Comparison of ENCODE assay signal across 20 cellular contexts in genomic region chr3:52544937-52545336, GRCh38. TPM values are rescaled to one million over a fixed set of nuclear protein-coding genes. Genes with fewer than 3 reads are reported as not detected.
DNase-seq lines count a peak whose midpoint lies in the region; ATAC-seq and TF ChIP-seq lines count a peak whose summit lies in the region.
"Had no signal": no experiment of that assay in that cellular context is flagged by ENCODE, and none has a peak within 500 bp of the region (broad histone marks: within the 10 kb centered on the region; RNA-seq: fewer than 3 reads in every experiment).

No MANE protein-coding gene starts in this region.

- H4K8ac ChIP-seq in H9 (replicated peaks; ENCODE audit: insufficient read length, low read depth, low read length): no peak overlapping the region

- no peak overlapping the region for H3K4me3 ChIP-seq in CD4-positive, CD25-positive, alpha-beta regulatory T cell (ENCODE audit: low read depth, low read length)
- H3K4me3 ChIP-seq: spleen, stomach had no signal

- H3K79me1 ChIP-seq in H9 (ENCODE audit: insufficient read depth, low read depth, low read length, poor library complexity, severe bottlenecking): no peaks in the 10 kb centered on the region

- no peak overlapping the region for H4K5ac ChIP-seq in H9 (ENCODE audit: insufficient read length, low read depth, low read length)

- no peak overlapping the region for H3K56ac ChIP-seq in H9 (ENCODE audit: insufficient read length, low read depth, low read length)

- no peak for ATAC-seq in CD4-positive, CD25-positive, alpha-beta regulatory T cell (ENCODE audit: low read depth in 2 of 2)
- no peak for ATAC-seq in activated naive CD8-positive, alpha-beta T cell treated with anti-CD3 and anti-CD28 coated beads, Interleukin-2, amount 10 ng/mL, durations not matched to agents 7 days and 5 days (ENCODE audit: low read depth)
- ATAC-seq: T-cell had no signal

- no peaks in the 10 kb centered on the region for H4K20me1 ChIP-seq in H9 (ENCODE audit: control insufficient read depth, insufficient read depth, insufficient read length)

- H3K27me3 ChIP-seq in CD4-positive, CD25-positive, alpha-beta regulatory T cell (ENCODE audit: control insufficient read depth, insufficient read depth, low read length): no peaks in the 10 kb centered on the region
- H3K27me3 ChIP-seq in H9 (ENCODE audit: insufficient read depth, low read length): no peaks in the 10 kb centered on the region
- H3K27me3 ChIP-seq: spleen, stomach had no signal

- H3K4me3 Mint-ChIP-seq in CD4-positive, CD25-positive, alpha-beta regulatory T cell: no peak overlapping the region
- H3K4me3 Mint-ChIP-seq in activated naive CD8-positive, alpha-beta T cell treated with anti-CD3 and anti-CD28 coated beads, Interleukin-2, amount 10 ng/mL, durations not matched to agents 7 days and 5 days: no peak overlapping the region
- no peak overlapping the region for H3K4me3 Mint-ChIP-seq in T-helper 2 cell treated with Interferon-gamma antibody and Interleukin-4, amounts not matched to agents 5 μg/mL and 100 μg/mL, for 36 hours
- no peak overlapping the region for H3K4me3 Mint-ChIP-seq in H9
- H3K4me3 Mint-ChIP-seq: dendritic cell treated with granulocyte-macrophage colony-stimulating factor and Interleukin-4, amounts not matched to agents 40 ng/mL and 50 ng/mL, for 4 days; T-cell had no signal

- H2AK5ac ChIP-seq in H9 (ENCODE audit: insufficient read length, low read length): no peak overlapping the region

- peaks cover 50% of the 10 kb centered on the region for H3K36me3 ChIP-seq in CD4-positive, CD25-positive, alpha-beta regulatory T cell (ENCODE audit: control insufficient read depth, insufficient read depth, low read length)

- H2BK15ac ChIP-seq in H9 (ENCODE audit: low read depth, low read length): no peak overlapping the region

- H3K4me1 ChIP-seq in CD4-positive, CD25-positive, alpha-beta regulatory T cell (ENCODE audit: control insufficient read depth, insufficient read depth, low read length, poor library complexity, severe bottlenecking): no peaks in the 10 kb centered on the region
- H3K4me1 ChIP-seq in H9 (ENCODE audit: insufficient read depth, low read length): no peaks in the 10 kb centered on the region

- no peak overlapping the region for H3K14ac ChIP-seq in H9 (ENCODE audit: insufficient read depth, low read length)

- H3K27ac Mint-ChIP-seq in CD4-positive, CD25-positive, alpha-beta regulatory T cell: peak overlapping the region in 2 of 3 donors; percentile 33 to 68
- peak overlapping the region; percentile 60 for H3K27ac Mint-ChIP-seq in activated naive CD8-positive, alpha-beta T cell treated with anti-CD3 and anti-CD28 coated beads, Interleukin-2, amount 10 ng/mL, durations not matched to agents 7 days and 5 days
- H3K27ac Mint-ChIP-seq in T-helper 2 cell treated with Interferon-gamma antibody and Interleukin-4, amounts not matched to agents 5 μg/mL and 100 μg/mL, for 36 hours: no peak overlapping the region
- peak overlapping the region in 1 of 3 experiments; percentile 79; a peak in 2 of 7 replicates for H3K27ac Mint-ChIP-seq in H9
- H3K27ac Mint-ChIP-seq: dendritic cell treated with granulocyte-macrophage colony-stimulating factor and Interleukin-4, amounts not matched to agents 40 ng/mL and 50 ng/mL, for 4 days had no signal

- H3K27me3 Mint-ChIP-seq in CD4-positive, CD25-positive, alpha-beta regulatory T cell: no peaks in the 10 kb centered on the region
- no peaks in the 10 kb centered on the region for H3K27me3 Mint-ChIP-seq in activated naive CD8-positive, alpha-beta T cell treated with anti-CD3 and anti-CD28 coated beads, Interleukin-2, amount 10 ng/mL, durations not matched to agents 7 days and 5 days
- no peaks in the 10 kb centered on the region for H3K27me3 Mint-ChIP-seq in T-helper 2 cell treated with Interferon-gamma antibody and Interleukin-4, amounts not matched to agents 5 μg/mL and 100 μg/mL, for 36 hours (ENCODE audit: low read depth)
- no peaks in the 10 kb centered on the region for H3K27me3 Mint-ChIP-seq in H9 (ENCODE audit: low read depth)
- H3K27me3 Mint-ChIP-seq: dendritic cell treated with granulocyte-macrophage colony-stimulating factor and Interleukin-4, amounts not matched to agents 40 ng/mL and 50 ng/mL, for 4 days; T-cell had no signal

- WGBS in H9 (ENCODE audit: extremely low coverage, insufficient read length, low lambda C conversion rate): no CpG with 5 or more reads among the region's 4 CpGs

- DNase-seq in DMS 273 (lab: John Stamatoyannopoulos, UW; ENCODE audit: unreplicated experiment) (peak; percentile 21), DMS 273 treated with DMSO at 0.1 percent for 48 hours (lab: John Stamatoyannopoulos, UW) (no peak), myocyte (ENCODE audit: low read depth) (peak; percentile 61), NCI-H510A (lab: John Stamatoyannopoulos, UW) (no peak), H9 (no peak)
- DNase-seq in CD4-positive, CD25-positive, alpha-beta regulatory T cell: no peak
- DNase-seq in activated naive CD8-positive, alpha-beta T cell treated with anti-CD3 and anti-CD28 coated beads, Interleukin-2, amount 10 ng/mL, durations not matched to agents 7 days and 5 days: no peak
- DNase-seq in T-helper 2 cell treated with Interferon-gamma antibody and Interleukin-4, amounts not matched to agents 5 μg/mL and 100 μg/mL, for 36 hours (ENCODE audit: low spot score): no peak
- DNase-seq: activated effector memory CD4-positive, alpha-beta T cell treated with anti-CD3 and anti-CD28 coated beads, Interleukin-2, amount 50 U/mL, for 16 hours; amniotic stem cell; DMS79 treated with DMSO at 0.1 percent for 48 hours; KBM-7; NCI-H1694 treated with DMSO at 0.1 percent for 48 hours; retina; spleen; stimulated activated CD4-positive, alpha-beta T cell treated with anti-CD3 and anti-CD28 coated beads, Interleukin-4, amount 100 ng/mL, for 24 hours; stomach; T-cell; trophoblast cell had no signal

- no peak overlapping the region for H3K4ac ChIP-seq in H9 (ENCODE audit: low read depth, low read length)

- H2BK120ac ChIP-seq in H9 (ENCODE audit: low read depth, low read length, poor library complexity, severe bottlenecking): no peak overlapping the region

- TF ChIP-seq CTCF in H9 (conservative IDR thresholded peaks at IDR 0.05): no peak

- H3K4me2 ChIP-seq in H9 (ENCODE audit: insufficient read depth, insufficient read length, low read length): no peak overlapping the region

- H3K79me2 ChIP-seq in H9 (ENCODE audit: insufficient read depth, low read length): no peaks in the 10 kb centered on the region

- H3K23me2 ChIP-seq in H9 (ENCODE audit: insufficient read length, low read depth, low read length, poor library complexity, severe bottlenecking): no peaks in the 10 kb centered on the region

- no peak overlapping the region for H2AFZ ChIP-seq in H9 (ENCODE audit: low read length)

- POLR2A ChIA-PET in activated naive CD8-positive, alpha-beta T cell treated with anti-CD3 and anti-CD28 coated beads, Interleukin-2, amount 10 ng/mL, durations not matched to agents 7 days and 5 days (lab: Charles Lee): no interaction called here

- H3K27ac ChIP-seq in CD4-positive, CD25-positive, alpha-beta regulatory T cell (ENCODE audit: insufficient read depth, low read length, poor library complexity, severe bottlenecking): no peak overlapping the region
- no peak overlapping the region for H3K27ac ChIP-seq in H9 (ENCODE audit: insufficient read length, low read depth, low read length)
- H3K27ac ChIP-seq: spleen, stomach had no signal

- peaks cover 4 to 27% (median 16%) of the 10 kb centered on the region in 4 donors for H3K4me1 Mint-ChIP-seq in CD4-positive, CD25-positive, alpha-beta regulatory T cell
- H3K4me1 Mint-ChIP-seq in activated naive CD8-positive, alpha-beta T cell treated with anti-CD3 and anti-CD28 coated beads, Interleukin-2, amount 10 ng/mL, durations not matched to agents 7 days and 5 days: peaks cover 6% of the 10 kb centered on the region
- H3K4me1 Mint-ChIP-seq in T-helper 2 cell treated with Interferon-gamma antibody and Interleukin-4, amounts not matched to agents 5 μg/mL and 100 μg/mL, for 36 hours (ENCODE audit: low read depth): peaks cover 16% of the 10 kb centered on the region
- peaks cover 0 to 6% of the 10 kb centered on the region in 2 experiments; a peak in 1 of 4 replicates for H3K4me1 Mint-ChIP-seq in H9

- H3K23ac ChIP-seq in H9 (ENCODE audit: insufficient read length, low read depth, low read length): no peak overlapping the region

- H3K18ac ChIP-seq in H9 (ENCODE audit: insufficient read length, low read depth, low read length): no peak overlapping the region

- H3T11ph ChIP-seq in H9 (ENCODE audit: low read length): no peak overlapping the region

- H2BK5ac ChIP-seq in H9 (ENCODE audit: insufficient read length, low read length): no peak overlapping the region

- peaks cover 17% of the 10 kb centered on the region for H3K36me3 Mint-ChIP-seq in CD4-positive, CD25-positive, alpha-beta regulatory T cell
- peaks cover 7% of the 10 kb centered on the region for H3K36me3 Mint-ChIP-seq in activated naive CD8-positive, alpha-beta T cell treated with anti-CD3 and anti-CD28 coated beads, Interleukin-2, amount 10 ng/mL, durations not matched to agents 7 days and 5 days
- peaks cover 23% of the 10 kb centered on the region for H3K36me3 Mint-ChIP-seq in T-helper 2 cell treated with Interferon-gamma antibody and Interleukin-4, amounts not matched to agents 5 μg/mL and 100 μg/mL, for 36 hours (ENCODE audit: low read depth)
- H3K36me3 Mint-ChIP-seq in H9 (ENCODE audit: insufficient read depth in 1 of 3, low read depth in 3 of 3): peaks cover 9 to 50% (median 22%) of the 10 kb centered on the region in 3 experiments; a peak in 6 of 7 replicates

- no peak overlapping the region for H4K91ac ChIP-seq in H9 (ENCODE audit: insufficient read length, low read depth, low read length)

- H3K9me3 Mint-ChIP-seq in CD4-positive, CD25-positive, alpha-beta regulatory T cell: no peaks in the 10 kb centered on the region
- H3K9me3 Mint-ChIP-seq in activated naive CD8-positive, alpha-beta T cell treated with anti-CD3 and anti-CD28 coated beads, Interleukin-2, amount 10 ng/mL, durations not matched to agents 7 days and 5 days: no peaks in the 10 kb centered on the region
- H3K9me3 Mint-ChIP-seq in T-helper 2 cell treated with Interferon-gamma antibody and Interleukin-4, amounts not matched to agents 5 μg/mL and 100 μg/mL, for 36 hours: no peaks in the 10 kb centered on the region
- H3K9me3 Mint-ChIP-seq in H9: no peaks in the 10 kb centered on the region
- H3K9me3 Mint-ChIP-seq: dendritic cell treated with granulocyte-macrophage colony-stimulating factor and Interleukin-4, amounts not matched to agents 40 ng/mL and 50 ng/mL, for 4 days; T-cell had no signal

- H2BK20ac ChIP-seq in H9 (ENCODE audit: low read depth, low read length, poor library complexity, severe bottlenecking): no peak overlapping the region

- H3K9me3 ChIP-seq in CD4-positive, CD25-positive, alpha-beta regulatory T cell (ENCODE audit: control insufficient read depth in 2 of 2, low read length in 2 of 2): no peaks in the 10 kb centered on the region
- no peaks in the 10 kb centered on the region for H3K9me3 ChIP-seq in H9 (ENCODE audit: control insufficient read depth, low read depth, low read length)
- H3K9me3 ChIP-seq: spleen, stomach had no signal

- no peak overlapping the region for H2BK12ac ChIP-seq in H9 (ENCODE audit: insufficient read length, low read depth, low read length)

- no peak overlapping the region for H3K9ac ChIP-seq in H9 (ENCODE audit: extremely low read depth, insufficient read length, low read length)

RNA-seq across cellular contexts. Expression of gene UQCC5, which starts 8.5 kb away (rescaled TPM):
- total RNA-seq in CD4-positive, CD25-positive, alpha-beta regulatory T cell: 4.5 TPM
- polyA plus RNA-seq in CD4-positive, CD25-positive, alpha-beta regulatory T cell: 10 to 100 TPM; 19.2 to 27.9 (median 23.0) TPM
- total RNA-seq in activated naive CD8-positive, alpha-beta T cell treated with anti-CD3 and anti-CD28 coated beads, Interleukin-2, amount 10 ng/mL, durations not matched to agents 7 days and 5 days: 10 to 100 TPM in 1 of 2 experiments, 1 to 10 TPM in 1; 8.5 to 12.8 TPM
- 1.6 and 22.1 TPM in 2 replicates for total RNA-seq in myocyte
- 106 TPM for polyA plus RNA-seq in myocyte (2012)
- total RNA-seq in H9 (2021): 39.1 and 45.8 TPM in 2 replicates

RNA-seq across cellular contexts. Expression of gene NT5DC2, which starts 11.3 kb away (rescaled TPM):
- 3.7 TPM for total RNA-seq in CD4-positive, CD25-positive, alpha-beta regulatory T cell
- polyA plus RNA-seq in CD4-positive, CD25-positive, alpha-beta regulatory T cell: under 1 TPM in 1 of 4 donors, not detected in 3; 0.81 TPM
- 10 to 100 TPM; 22.3 to 28.7 TPM for total RNA-seq in activated naive CD8-positive, alpha-beta T cell treated with anti-CD3 and anti-CD28 coated beads, Interleukin-2, amount 10 ng/mL, durations not matched to agents 7 days and 5 days
- total RNA-seq in myocyte (45.0 and 50.3 TPM in 2 replicates), H9 (2021) (441 and 444 TPM in 2 replicates)
- 117 TPM for polyA plus RNA-seq in myocyte (2012)

RNA-seq across cellular contexts. Expression of gene STAB1, which starts 49.8 kb away (rescaled TPM):
- 0.42 TPM for total RNA-seq in CD4-positive, CD25-positive, alpha-beta regulatory T cell
- not detected for polyA plus RNA-seq in CD4-positive, CD25-positive, alpha-beta regulatory T cell
- 10 to 100 TPM; 10.5 to 13.0 TPM for total RNA-seq in activated naive CD8-positive, alpha-beta T cell treated with anti-CD3 and anti-CD28 coated beads, Interleukin-2, amount 10 ng/mL, durations not matched to agents 7 days and 5 days
- 0.16 and 0.59 TPM in 2 replicates for total RNA-seq in myocyte
- 0.15 TPM for polyA plus RNA-seq in myocyte (2012)
- total RNA-seq in H9 (2021): 0.90 and 1.5 TPM in 2 replicates

Comparison
In these comparisons a context has a peak if more than half of its experiments do, and no peak if none do; other contexts are left out.
1. DNase-seq: peak in DMS 273 (single experiment) and myocyte (single experiment); none in DMS 273 treated with DMSO at 0.1 percent for 48 hours (single experiment), CD4-positive, CD25-positive, alpha-beta regulatory T cell (0 of 3), activated naive CD8-positive, alpha-beta T cell treated with anti-CD3 and anti-CD28 coated beads, Interleukin-2, amount 10 ng/mL, durations not matched to agents 7 days and 5 days (single experiment), T-helper 2 cell treated with Interferon-gamma antibody and Interleukin-4, amounts not matched to agents 5 μg/mL and 100 μg/mL, for 36 hours (single experiment), NCI-H510A (single experiment) and H9 (single experiment).